In the genomic region with DNA sequence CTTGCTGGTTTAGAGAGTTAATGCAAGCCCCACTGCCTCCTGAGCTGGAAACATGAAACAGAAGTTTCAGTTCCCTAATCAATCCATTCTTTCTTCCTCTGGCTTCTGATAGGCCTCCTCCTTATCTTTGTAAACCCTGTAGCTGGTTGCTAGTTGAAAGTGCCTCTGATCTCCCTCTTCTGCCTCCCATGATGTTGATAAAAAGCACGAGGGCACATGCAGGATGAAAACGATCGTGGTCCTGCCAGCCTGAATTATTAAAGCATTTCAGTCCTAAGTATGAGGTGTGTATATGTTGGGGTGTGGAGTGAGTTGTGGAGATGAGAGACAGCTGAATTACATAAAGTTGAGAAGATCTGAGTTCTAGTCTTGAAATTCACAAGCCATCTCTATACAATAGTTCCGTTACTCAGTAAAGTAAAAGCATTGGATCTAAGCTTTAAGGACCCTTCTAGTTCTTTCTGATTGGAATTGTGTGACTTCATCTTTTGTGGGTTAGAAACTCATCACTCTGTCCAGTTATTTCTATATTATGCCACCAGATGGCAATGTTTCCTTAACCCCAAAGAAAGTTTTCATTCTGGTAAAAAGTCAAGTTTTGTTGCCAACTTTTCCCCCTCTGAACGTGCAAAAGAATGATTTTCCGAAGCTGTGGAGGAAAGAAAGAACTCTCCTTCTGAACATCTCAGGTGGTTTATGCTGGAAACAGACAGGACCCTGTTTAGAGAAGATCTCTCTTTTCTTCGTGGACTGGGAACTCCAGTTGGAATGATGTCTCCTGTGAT, we compare ENCODE assay signal across 8 cellular contexts. TPM values are rescaled to one million over a fixed set of nuclear protein-coding genes. Genes with fewer than 3 reads are reported as not detected.
DNase-seq lines count a peak whose midpoint lies in the region; ATAC-seq, FAIRE-seq and TF ChIP-seq lines count a peak whose summit lies in the region.

No MANE protein-coding gene starts in this region.

- H3K27me3 Mint-ChIP-seq in CD14-positive monocyte (ENCODE audit: low read depth in 3 of 3) = peaks cover 0 to 5% (median 3%) of the 10 kb centered on the region in 3 donors

- H3K36me3 ChIP-seq in HepG2 (replicated peaks in 1 of 2; ENCODE audit: control insufficient read depth in 1 of 2, insufficient read depth in 2 of 2, low read length in 2 of 2) = no peaks in the 10 kb centered on the region
- no peaks in the 10 kb centered on the region for H3K36me3 ChIP-seq in aorta (ENCODE audit: control insufficient read depth in 1 of 2, insufficient read depth in 2 of 2, low read length in 1 of 2)

- TF ChIP-seq POLR2A in HepG2 (IDR thresholded peaks at IDR 0.05; ENCODE audit: insufficient read depth in 1 of 2, low read depth in 2 of 2, low read length in 2 of 2) = no peak

- TF ChIP-seq EP300 in HepG2 (IDR thresholded peaks at IDR 0.05; ENCODE audit: low read depth in 2 of 2, low read length in 2 of 2) (peak in 1 of 2 experiments; percentile 86; a peak in 1 of 4 replicates), HepG2 (CRISPR knock-in tag; IDR thresholded peaks at IDR 0.05; ENCODE audit: borderline replicate concordance) (no peak)

- H3K9me3 ChIP-seq in HepG2 (ENCODE audit: low read length) (no peaks in the 10 kb centered on the region), aorta (ENCODE audit: control insufficient read depth, low read length) (no peaks in the 10 kb centered on the region)

- in situ Hi-C loops in HepG2 (cut with HindIII; ENCODE audit: extremely low pct_ligation_motif_present, low pct_unique_long_range_greater_than_20kb) = loop anchor here (5.0 to 25.0 kb wide), 2 partner anchors 306 to 801 kb away; no protein-coding TSS in a partner anchor

- peak; percentile 90 for TF ChIP-seq RAD21 in HepG2 (CRISPR knock-in tag; IDR thresholded peaks at IDR 0.05)

- 12% methylated on average over 7 of the region's 7 CpGs for WGBS in HepG2 (ENCODE audit: low lambda C conversion rate)
- 5 to 7% methylated on average over 7 of the region's 7 CpGs for WGBS in aorta, 2 donors

- peak overlapping the region; percentile 66 for H3K9ac ChIP-seq in HepG2 (ENCODE audit: insufficient read depth, low read depth, low read length)

- peak overlapping the region; percentile 98 for H2AFZ ChIP-seq in HepG2 (ENCODE audit: low read length)

- POLR2A ChIA-PET in HepG2 (lab: Yijun Ruan, JAX) = interaction anchor here (1.3 to 4.5 kb wide), 5 partner anchors 15 to 73 kb away, joined by 3 to 23 read pairs (median 5); a partner anchor contains a TSS

- intact Hi-C loops in CD14-positive monocyte (cut with micrococcal nuclease) = loop anchor here (2.0 to 10.0 kb wide), 5 partner anchors 69 to 819 kb away; no protein-coding TSS in a partner anchor
- intact Hi-C loops in HepG2 (cut with micrococcal nuclease; ENCODE audit: unreplicated experiment) = loop anchor here (1.0 to 5.0 kb wide), 7 partner anchors 68 to 806 kb away; a partner anchor contains a TSS
- intact Hi-C loops in aorta (cut with DNase I) = loop anchor here (2.0 to 10.0 kb wide), 4 partner anchors 307 to 901 kb away; no protein-coding TSS in a partner anchor

- H3K27ac ChIP-seq in cingulate gyrus (ENCODE audit: low read depth, low read length) = peak overlapping the region; percentile 11
- peak overlapping the region; percentile 51 for H3K27ac ChIP-seq in HepG2 (ENCODE audit: extremely low read length, insufficient read depth, low read length)
- no peak overlapping the region for H3K27ac ChIP-seq in aorta (ENCODE audit: low read depth in 1 of 2, low read length in 2 of 2)

- BruUV-seq in HepG2 (replicated peaks; lab: Mats Ljungman, UMichigan) = TSS peak; percentile 71

- peaks cover 40% of the 10 kb centered on the region for H3K4me1 ChIP-seq in HepG2 (ENCODE audit: insufficient read depth, low read length)
- no peaks in the 10 kb centered on the region for H3K4me1 ChIP-seq in aorta (ENCODE audit: control insufficient read depth in 1 of 2, insufficient read depth in 2 of 2, low read length in 2 of 2)

- H3K79me2 ChIP-seq in HepG2 (ENCODE audit: insufficient read depth, low read length) = no peaks in the 10 kb centered on the region

- peak; percentile 64 for FAIRE-seq in HepG2 (lab: Jason Lieb, UNC)

- H3K4me2 ChIP-seq in HepG2 (ENCODE audit: low read depth, low read length) = peak overlapping the region; percentile 78

- ATAC-seq in GM18870 (IDR thresholded peaks at IDR 0.05; ENCODE audit: unreplicated experiment) (peak; percentile 79), HG03354 (IDR thresholded peaks at IDR 0.05; ENCODE audit: poor library complexity, severe bottlenecking, unreplicated experiment) (peak; percentile 88), HepG2 (peak; percentile 81), aorta (ENCODE audit: low FRiP score) (peak; percentile 64)

- TF ChIP-seq CTCF in CD14-positive monocyte (IDR thresholded peaks at IDR 0.05) (peak; percentile 83), HepG2 (CRISPR knock-in tag; IDR thresholded peaks at IDR 0.05) (peak; percentile 77)

- H3K4me3 ChIP-seq in HepG2 (replicated peaks in 1 of 3; ENCODE audit: insufficient read depth in 1 of 3, low read depth in 2 of 3, low read length in 3 of 3) = peak overlapping the region; percentile 10 to 56 (median 48); a peak in 4 of 6 replicates
- peak overlapping the region in 1 of 2 donors; percentile 32 for H3K4me3 ChIP-seq in aorta (ENCODE audit: low read length in 2 of 2)

- CTCF ChIA-PET in HepG2 (lab: Yijun Ruan, JAX; ENCODE audit: low intra/inter-chr PET ratio, low total read pairs) = interaction anchor here (0.9 to 3.5 kb wide), 7 partner anchors 48 to 313 kb away, joined by 3 to 56 read pairs (median 3); no protein-coding TSS in a partner anchor

- no peaks in the 10 kb centered on the region for H3K9me3 Mint-ChIP-seq in CD14-positive monocyte

- peak overlapping the region; percentile 0 to 87 (median 73) for H3K27ac Mint-ChIP-seq in CD14-positive monocyte

- H4K20me1 ChIP-seq in HepG2 (ENCODE audit: insufficient read depth, low read length) = no peaks in the 10 kb centered on the region

- peak overlapping the region in 1 of 2 donors; percentile 43 for H3K4me3 Mint-ChIP-seq in CD14-positive monocyte

- H3K27me3 ChIP-seq in HepG2 (ENCODE audit: control insufficient read depth in 1 of 2, insufficient read depth in 2 of 2, low read length in 2 of 2) = no peaks in the 10 kb centered on the region
- peaks cover 0 to 3% of the 10 kb centered on the region in 2 donors for H3K27me3 ChIP-seq in aorta (ENCODE audit: control insufficient read depth in 1 of 2, insufficient read depth in 2 of 2, low read length in 1 of 2)

- DNase-seq in CD14-positive monocyte (ENCODE audit: low spot score) = no peak
- DNase-seq in NOMO-1 (lab: John Stamatoyannopoulos, UW; ENCODE audit: unreplicated experiment in 2 of 2) = peak; percentile 70 to 87
- DNase-seq in HepG2 (ENCODE audit: low spot score) = peak; percentile 70
- DNase-seq in aorta = no peak
- no peak for DNase-seq in D341Med (ENCODE audit: low spot score)

- H3K4me1 Mint-ChIP-seq in CD14-positive monocyte = peaks cover 31% of the 10 kb centered on the region

- H3K36me3 Mint-ChIP-seq in CD14-positive monocyte = no peaks in the 10 kb centered on the region

TF ChIP-seq in HepG2, 621 proteins besides CTCF, POLR2A, EP300 and RAD21 (continues in another document):
- TF ChIP-seq, protein P1, sequence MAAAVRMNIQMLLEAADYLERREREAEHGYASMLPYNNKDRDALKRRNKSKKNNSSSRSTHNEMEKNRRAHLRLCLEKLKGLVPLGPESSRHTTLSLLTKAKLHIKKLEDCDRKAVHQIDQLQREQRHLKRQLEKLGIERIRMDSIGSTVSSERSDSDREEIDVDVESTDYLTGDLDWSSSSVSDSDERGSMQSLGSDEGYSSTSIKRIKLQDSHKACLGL (CRISPR knock-in tag; IDR thresholded peaks at IDR 0.05) = no peak
- no peak for TF ChIP-seq ZNF550 (CRISPR knock-in tag; IDR thresholded peaks at IDR 0.05; ENCODE audit: borderline replicate concordance)
- TF ChIP-seq YY1 (IDR thresholded peaks at IDR 0.05; ENCODE audit: insufficient read depth, insufficient replicate concordance, low read depth, low read length) = peak; percentile 9
- no peak for TF ChIP-seq TEAD2 (CRISPR knock-in tag; IDR thresholded peaks at IDR 0.05)
- TF ChIP-seq, protein P2, sequence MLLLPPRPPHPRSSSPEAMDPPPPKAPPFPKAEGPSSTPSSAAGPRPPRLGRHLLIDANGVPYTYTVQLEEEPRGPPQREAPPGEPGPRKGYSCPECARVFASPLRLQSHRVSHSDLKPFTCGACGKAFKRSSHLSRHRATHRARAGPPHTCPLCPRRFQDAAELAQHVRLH (CRISPR knock-in tag; IDR thresholded peaks at IDR 0.05; ENCODE audit: borderline replicate concordance, low read depth) = peak; percentile 11; the same call in 1 of the 2 replicates
- TF ChIP-seq RBM39 (IDR thresholded peaks at IDR 0.05; ENCODE audit: low read depth, low read length, poor library complexity, severe bottlenecking) = no peak

RNA-seq across cellular contexts. Expression of a gene that starts 34.8 kb away (rescaled TPM):
- polyA plus RNA-seq in CD14-positive monocyte = under 1 TPM in 1 of 2 donors, not detected in 1; 0.21 TPM
- total RNA-seq in HepG2 (2016; rRNA removed; fragmentation: Illumina TruSeq; extraction: Trizol) = 0.24 and 0.46 TPM in 2 replicates
- not detected in 2 replicates for total RNA-seq in HepG2 (2016; cell fraction: cytosol; rRNA removed; fragmentation: Illumina TruSeq; extraction: Trizol; ENCODE audit: low read depth)
- total RNA-seq in HepG2 (2016; cell fraction: insoluble cytoplasmic fraction; rRNA removed; fragmentation: Illumina TruSeq; extraction: Trizol) = 0.19 and 0.65 TPM in 2 replicates
- total RNA-seq in HepG2 (2016; cell fraction: membrane; rRNA removed; fragmentation: Illumina TruSeq; extraction: Trizol) = 0.09 and 0.24 TPM in 2 replicates
- 0.22 and 0.28 TPM in 2 replicates for total RNA-seq in HepG2 (2016; cell fraction: nucleus; rRNA removed; fragmentation: Illumina TruSeq; extraction: Trizol)
- 0.04 TPM in 1 of 2 replicates, not detected in the other for polyA plus RNA-seq in HepG2 (2011; rRNA removed)
- 0.08 TPM in 1 of 2 replicates, not detected in the other for polyA plus RNA-seq in HepG2 (2011; cell fraction: cytosol; rRNA removed)
- 0.07 TPM in 1 of 2 replicates, not detected in the other for polyA plus RNA-seq in HepG2 (2011; cell fraction: nucleus; rRNA removed)
- not detected in 2 replicates for polyA plus RNA-seq in HepG2 (2012)
- polyA plus RNA-seq in HepG2 (2016; cell fraction: cytosol; fragmentation: Illumina TruSeq; extraction: Trizol; ENCODE audit: low read depth) = 0.06 and 0.17 TPM in 2 replicates
- 0.13 and 0.40 TPM in 2 replicates for polyA plus RNA-seq in HepG2 (2016; cell fraction: insoluble cytoplasmic fraction; fragmentation: Illumina TruSeq; extraction: Trizol; ENCODE audit: low read depth)
- 0.13 TPM in 1 of 2 replicates, not detected in the other for polyA plus RNA-seq in HepG2 (2016; cell fraction: membrane; fragmentation: Illumina TruSeq; extraction: Trizol; ENCODE audit: low read depth)
- polyA plus RNA-seq in HepG2 (2016; cell fraction: nucleus; fragmentation: Illumina TruSeq; extraction: Trizol; ENCODE audit: insufficient read depth, low read depth) = 0.28 and 0.30 TPM in 2 replicates
- 0.06 and 0.65 TPM in 2 replicates for polyA minus RNA-seq in HepG2 (2011; rRNA and poly(A)+ RNA removed; ENCODE audit: low replicate concordance)
- polyA minus RNA-seq in HepG2 (2011; cell fraction: cytosol; rRNA and poly(A)+ RNA removed) = not detected in 2 replicates
- 0.25 and 0.39 TPM in 2 replicates for polyA minus RNA-seq in HepG2 (2011; cell fraction: nucleus; rRNA and poly(A)+ RNA removed)
- total RNA-seq in aorta = under 1 TPM in 1 of 2 donors, not detected in 1; 0.75 TPM
- polyA plus RNA-seq in aorta = 1 to 10 TPM in 1 of 2 donors, under 1 TPM in 1; 0.36 to 8.5 TPM

Comparison
In these comparisons a context has a peak if more than half of its experiments do, and no peak if none do; other contexts are left out.
1. DNase-seq: peak in NOMO-1 (2 of 2) and HepG2 (single experiment); none in CD14-positive monocyte (single experiment), aorta (0 of 2) and D341Med (single experiment).
2. H3K27ac ChIP-seq: peak in cingulate gyrus (single experiment) and HepG2 (single experiment); none in aorta (0 of 2).
3. Peak in every context shown above with its lines, with median percentiles within 50 percentile points of each other: ATAC-seq.